8 cellular contexts compared by ENCODE assay signal in the genomic region with DNA sequence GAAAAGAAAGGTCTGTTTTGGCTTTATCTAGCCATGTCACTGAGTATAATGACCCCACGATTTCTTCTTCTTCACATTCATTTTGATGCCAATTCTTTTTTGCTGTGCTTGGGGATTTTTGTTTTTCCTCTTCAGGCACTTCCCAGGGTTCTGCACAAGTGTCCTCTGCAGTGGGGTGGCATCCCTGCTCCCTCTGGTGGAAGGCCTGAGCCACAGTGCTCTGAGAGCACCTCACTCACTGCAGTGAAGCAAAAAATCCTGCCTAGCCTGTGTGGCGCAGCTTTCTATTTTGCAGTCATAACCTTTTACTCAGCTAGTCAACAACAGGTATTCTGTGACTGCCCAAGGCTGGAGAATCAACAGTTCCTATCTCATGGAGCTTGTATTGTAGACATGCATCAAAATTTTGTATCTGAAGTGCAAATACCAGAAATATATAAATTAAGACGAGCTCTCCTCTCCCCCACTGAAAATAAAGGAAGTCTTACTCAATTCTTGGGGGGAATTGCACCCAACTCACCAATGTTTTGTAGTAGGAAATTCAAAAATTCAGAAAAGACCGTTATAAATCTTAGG.
DNase-seq lines count a peak whose midpoint lies in the region; ATAC-seq and TF ChIP-seq lines count a peak whose summit lies in the region.

No MANE protein-coding gene starts in this region.

- ATAC-seq in GM21390 (IDR thresholded peaks at IDR 0.05; ENCODE audit: unreplicated experiment) (peak; percentile 49), HG03039 (IDR thresholded peaks at IDR 0.05; ENCODE audit: unreplicated experiment) (no peak)

- BruUV-seq in MCF 10A (replicated peaks; lab: Mats Ljungman, UMichigan) = no TSS peak

- intact Hi-C loops in MCF 10A (cut with micrococcal nuclease) = loop anchor here (1.0 to 10.0 kb wide), 7 partner anchors 157 to 890 kb away; partner anchors contain the start of gene PTS

- H3K4me1 Mint-ChIP-seq in MCF 10A (ENCODE audit: insufficient read depth, unreplicated experiment) = peaks cover 6% of the 10 kb centered on the region

- H3K27me3 ChIP-seq in AG04450 (ENCODE audit: control insufficient read depth, insufficient read depth, low read length) = no peaks in the 10 kb centered on the region

- no peaks in the 10 kb centered on the region for H3K9me3 ChIP-seq in AG04450 (ENCODE audit: control insufficient read depth, insufficient read depth, low read length)

- TF ChIP-seq CTCF in AG04450 (IDR thresholded peaks at IDR 0.05; ENCODE audit: low read depth, low read length) = peak; percentile 59
- peak; percentile 83 for TF ChIP-seq CTCF in MCF 10A (IDR thresholded peaks at IDR 0.05; ENCODE audit: unreplicated experiment)

- no peak for DNase-seq in AG04450 (ENCODE audit: low read depth, low spot score)
- DNase-seq in NCI-H510A treated with DMSO at 0.1 percent for 48 hours (lab: John Stamatoyannopoulos, UW) = peak; percentile 88
- DNase-seq in MCF 10A (ENCODE audit: unreplicated experiment) = peak; percentile 66
- peak; percentile 23 for DNase-seq in kidney glomerular epithelial cell (lab: John Stamatoyannopoulos, UW)
- DNase-seq in superior temporal gyrus (ENCODE audit: extremely low spot score) = peak; percentile 90
- no peak for DNase-seq in HuH-7.5 (ENCODE audit: low spot score)

- H3K9me3 Mint-ChIP-seq in MCF 10A (ENCODE audit: unreplicated experiment) = no peaks in the 10 kb centered on the region

- no peaks in the 10 kb centered on the region for H3K27me3 Mint-ChIP-seq in MCF 10A (ENCODE audit: insufficient read depth, unreplicated experiment)

- H3K36me3 Mint-ChIP-seq in MCF 10A (ENCODE audit: insufficient read depth, unreplicated experiment) = no peaks in the 10 kb centered on the region

- H3K4me3 Mint-ChIP-seq in MCF 10A (ENCODE audit: unreplicated experiment) = no peak overlapping the region

- no peak overlapping the region for H3K27ac ChIP-seq in AG04450 (ENCODE audit: low read depth, low read length)

- H3K27ac Mint-ChIP-seq in MCF 10A (ENCODE audit: low read depth, unreplicated experiment) = no peak overlapping the region

- POLR2A ChIA-PET in AG04450 (lab: Yijun Ruan, JAX) = no interaction called here
- POLR2A ChIA-PET in MCF 10A (lab: Yijun Ruan, JAX) = interaction anchor here (0.6 kb wide), 2 partner anchors 18 to 123 kb away, joined by 3 read pairs; no protein-coding TSS in a partner anchor

- CTCF ChIA-PET in AG04450 (lab: Charles Lee) (interaction anchor here (0.6 to 2.1 kb wide), 6 partner anchors 21 to 826 kb away, joined by 3 to 16 read pairs (median 4); no protein-coding TSS in a partner anchor), MCF 10A (lab: Yijun Ruan, JAX) (interaction anchor here (0.6 to 5.1 kb wide), 57 partner anchors 10 to 828 kb away, joined by 3 to 71 read pairs (median 4); no protein-coding TSS in a partner anchor)

- H3K4me3 ChIP-seq in AG04450 (ENCODE audit: low read depth, low read length) = no peak overlapping the region

Comparison
In these comparisons a context has a peak if more than half of its experiments do, and no peak if none do; other contexts are left out.
1. DNase-seq: peak in NCI-H510A treated with DMSO at 0.1 percent for 48 hours (single experiment), MCF 10A (single experiment), kidney glomerular epithelial cell (single experiment) and superior temporal gyrus (single experiment); none in AG04450 (single experiment) and HuH-7.5 (single experiment).